In the genomic region with DNA sequence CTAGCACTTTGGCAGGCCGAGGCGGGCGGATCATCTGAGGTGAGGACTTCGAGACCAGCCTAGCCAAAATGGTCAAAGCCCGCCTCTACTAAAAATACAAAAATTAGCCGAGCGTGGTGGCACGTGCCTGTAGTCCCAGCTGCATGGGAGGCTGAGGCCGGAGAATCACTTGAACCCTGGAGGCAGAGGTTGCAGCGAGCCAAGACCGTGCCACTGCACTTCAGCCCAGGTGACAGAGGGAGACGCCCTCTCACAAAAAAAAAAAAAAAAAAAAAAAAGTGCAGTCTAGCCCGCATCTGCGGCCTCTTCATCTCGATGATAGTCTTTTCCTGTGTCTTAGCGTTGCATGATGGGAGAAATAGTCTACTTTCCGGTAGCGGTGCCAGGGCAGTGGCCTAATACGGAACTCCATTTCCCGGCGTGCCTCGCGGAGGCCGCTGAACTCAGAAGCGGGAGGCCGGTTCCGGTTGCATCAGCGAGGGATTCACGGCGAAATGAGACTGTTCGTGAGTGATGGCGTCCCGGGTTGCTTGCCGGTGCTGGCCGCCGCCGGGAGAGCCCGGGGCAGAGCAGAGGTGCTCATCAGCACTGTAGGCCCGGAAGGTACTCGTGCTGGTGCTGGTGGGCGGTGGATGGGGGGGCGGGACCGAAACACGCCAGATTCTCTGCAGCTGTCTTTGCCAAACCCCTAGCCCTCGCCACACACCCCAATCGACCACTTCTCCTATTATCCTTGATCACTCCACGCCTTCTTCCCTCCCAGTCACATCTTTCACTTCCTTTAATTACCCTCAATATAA, we compare ENCODE assay signal across 8 cellular contexts. TPM values are rescaled to one million over a fixed set of nuclear protein-coding genes. Genes with fewer than 3 reads are reported as not detected.
A peak's percentile ranks its signal among the peaks of the same experiment; 100 is the strongest.
DNase-seq lines count a peak whose midpoint lies in the region; ATAC-seq, FAIRE-seq and TF ChIP-seq lines count a peak whose summit lies in the region.

Gene MARS1 (plus strand): TSS at position 472 of the 800 bp plus-strand sequence. CDS start 23 bp downstream, at position 495.

- peaks cover 33% of the 10 kb centered on the region for H3K79me2 ChIP-seq in mammary epithelial cell (ENCODE audit: insufficient read depth, low read length)

- peak within 1 kb of the TSS; percentile 88 for H2AFZ ChIP-seq in mammary epithelial cell (ENCODE audit: low read depth, low read length)

- no peaks in the 10 kb centered on the region for H4K20me1 ChIP-seq in mammary epithelial cell (ENCODE audit: insufficient read depth, low read length)

- intact Hi-C loops in mammary epithelial cell (cut with micrococcal nuclease) = loop anchor here (1.0 kb wide), 1 partner anchor 25 kb away; no protein-coding TSS in a partner anchor

- ATAC-seq in GM18907 (IDR thresholded peaks at IDR 0.05; ENCODE audit: unreplicated experiment) (peak; percentile 96), HG03159 (IDR thresholded peaks at IDR 0.05; ENCODE audit: unreplicated experiment) (peak; percentile 96)

- H3K4me2 ChIP-seq in mammary epithelial cell (ENCODE audit: insufficient read depth, low read depth, low read length) = peak within 1 kb of the TSS; percentile 91

- DNase-seq in AG08396 (ENCODE audit: low spot score) = peak; percentile 92
- DNase-seq in NCI-H2227 (lab: John Stamatoyannopoulos, UW; ENCODE audit: unreplicated experiment) = peak; percentile 93
- DNase-seq in WERI-Rb-1 = peak; percentile 93
- peak; percentile 97 for DNase-seq in mammary epithelial cell
- peak; percentile 93 for DNase-seq in iPS-NIHi11 (ENCODE audit: low spot score)
- peak; percentile 99 for DNase-seq in small intestine

- H3K27me3 ChIP-seq in WERI-Rb-1 (ENCODE audit: insufficient read depth, low read depth, severe bottlenecking) = no peaks in the 10 kb centered on the region
- H3K27me3 ChIP-seq in mammary epithelial cell (ENCODE audit: insufficient read depth, low read length) = no peaks in the 10 kb centered on the region
- H3K27me3 ChIP-seq in small intestine (ENCODE audit: control insufficient read depth in 2 of 2, insufficient read depth in 2 of 2, low read length in 2 of 2) = no peaks in the 10 kb centered on the region

- dilution Hi-C loops in mammary epithelial cell (cut with HindIII; ENCODE audit: low sequenced_read_pairs) = no loop called here

- 3% methylated on average over 12 of the region's 47 CpGs for WGBS in mammary epithelial cell (ENCODE audit: low coverage, missing lambda C conversion rate)
- WGBS in small intestine, 3 donors = 5 to 7% (median 5%) methylated on average over 44 to 47 of the region's 47 CpGs

- H3K27ac ChIP-seq in WERI-Rb-1 (peak within 1 kb of the TSS; percentile 99), mammary epithelial cell (ENCODE audit: insufficient read depth, low read depth, low read length) (peak within 1 kb of the TSS; percentile 78), small intestine (ENCODE audit: low read depth in 1 of 2, low read length in 1 of 2) (peak within 1 kb of the TSS; percentile 62 to 92)

- H3K4me1 ChIP-seq in mammary epithelial cell (ENCODE audit: insufficient read depth, low read length) (peaks cover 10% of the 10 kb centered on the region), small intestine (ENCODE audit: control insufficient read depth in 2 of 2, insufficient read depth in 1 of 2, low read depth in 1 of 2, low read length in 1 of 2) (no peaks in the 10 kb centered on the region)

- BruUV-seq in mammary epithelial cell (replicated peaks; lab: Mats Ljungman, UMichigan) = no TSS peak

- H3K9ac ChIP-seq in mammary epithelial cell (ENCODE audit: insufficient read depth, low read length) = peak within 1 kb of the TSS; percentile 90

- no peaks in the 10 kb centered on the region for H3K9me3 ChIP-seq in WERI-Rb-1 (ENCODE audit: severe bottlenecking)
- H3K9me3 ChIP-seq in mammary epithelial cell (replicated peaks; ENCODE audit: insufficient read depth, low read length) = no peaks in the 10 kb centered on the region
- no peaks in the 10 kb centered on the region for H3K9me3 ChIP-seq in small intestine (ENCODE audit: control insufficient read depth, low read depth)

- in situ Hi-C loops in mammary epithelial cell (cut with MboI; ENCODE audit: low sequenced_read_pairs in 2 of 2) = no loop called here

- H3K36me3 ChIP-seq in WERI-Rb-1 (peaks cover 45% of the 10 kb centered on the region), mammary epithelial cell (ENCODE audit: insufficient read depth, low read length) (peaks cover 23% of the 10 kb centered on the region), small intestine (ENCODE audit: control insufficient read depth in 2 of 2, insufficient read depth in 2 of 2, low read length in 2 of 2) (peaks cover 5 to 13% of the 10 kb centered on the region in 2 donors)

- TF ChIP-seq CTCF in WERI-Rb-1 (IDR thresholded peaks at IDR 0.05; ENCODE audit: low read depth, low read length) = 0 out of 2 replicates have a peak, but pooled peaks have one; percentile 6
- TF ChIP-seq CTCF in mammary epithelial cell (conservative IDR thresholded peaks at IDR 0.05 in 1 of 2, IDR thresholded peaks at IDR 0.05 in 1 of 2; ENCODE audit: extremely low read depth in 1 of 2, insufficient read depth in 1 of 2, low read depth in 1 of 2, low read length in 2 of 2) = peak in 1 of 2 donors; percentile 5

- FAIRE-seq in small intestine (lab: Jason Lieb, UNC) = no peak

- CTCF ChIA-PET in mammary epithelial cell (lab: Charles Lee; ENCODE audit: low non-redundant PET) = no interaction called here

- peak within 1 kb of the TSS; percentile 99 for H3K4me3 ChIP-seq in WERI-Rb-1 (ENCODE audit: low read depth, low read length)
- H3K4me3 ChIP-seq in mammary epithelial cell (replicated peaks in 1 of 3; ENCODE audit: insufficient read depth in 1 of 3, low read depth in 2 of 3, low read length in 3 of 3) = peak within 1 kb of the TSS; percentile 84 to 98 (median 95)
- H3K4me3 ChIP-seq in small intestine (ENCODE audit: low read depth in 1 of 2, low read length in 2 of 2) = peak within 1 kb of the TSS; percentile 91 to 95

RNA-seq across cellular contexts. Expression of gene MARS1, which starts in this region (rescaled TPM):
- 100 to 1,000 TPM; 240 to 460 TPM for total RNA-seq in mammary epithelial cell
- 160 TPM for polyA plus RNA-seq in mammary epithelial cell
- polyA minus RNA-seq in mammary epithelial cell = 352 TPM
- polyA plus RNA-seq in small intestine = 10 to 100 TPM; 62.2 to 93.4 (median 63.0) TPM

Comparison
In these comparisons a context has a peak if more than half of its experiments do, and no peak if none do; other contexts are left out.
1. Peak in every context shown above with its lines: DNase-seq, ATAC-seq, H3K4me3 ChIP-seq and H3K27ac ChIP-seq.